2 cellular contexts compared by ENCODE assay signal in the genomic region with DNA sequence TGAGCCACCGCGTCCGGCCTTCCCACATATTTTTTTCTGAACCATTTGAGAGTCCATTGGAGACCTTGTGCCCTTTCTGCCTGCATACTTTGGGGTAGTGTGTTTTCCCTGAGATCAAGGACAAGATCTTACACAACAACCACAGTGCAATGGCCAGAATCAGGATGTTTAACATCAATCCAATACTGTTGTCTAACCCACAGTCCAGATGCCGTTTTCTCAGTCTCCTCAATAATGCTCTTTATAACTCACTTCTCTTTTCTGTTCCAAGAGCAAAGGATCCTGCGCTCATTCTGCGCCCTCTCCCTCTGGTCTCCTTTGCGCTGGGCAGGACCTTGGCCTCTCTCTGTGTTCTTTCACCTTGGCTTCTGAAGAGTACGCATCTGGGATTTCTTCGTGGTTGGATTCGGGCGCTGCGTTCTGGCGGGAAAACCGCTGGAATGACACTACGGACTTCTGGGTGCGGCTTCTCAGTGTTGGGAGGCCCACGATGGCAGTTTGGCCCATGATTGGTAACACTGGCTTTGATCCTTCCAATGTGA.
A peak's percentile ranks its signal among the peaks of the same experiment; 100 is the strongest.
TF ChIP-seq lines count a peak whose summit lies in the region.

No MANE protein-coding gene starts in this region.

TF ChIP-seq in GM23338, 12 proteins besides CTCF, POLR2A, EP300 and RAD21:
- peak; percentile 35 for TF ChIP-seq EZH2 (IDR thresholded peaks at IDR 0.05; ENCODE audit: low read depth, unreplicated experiment)
- TF ChIP-seq, protein P1, sequence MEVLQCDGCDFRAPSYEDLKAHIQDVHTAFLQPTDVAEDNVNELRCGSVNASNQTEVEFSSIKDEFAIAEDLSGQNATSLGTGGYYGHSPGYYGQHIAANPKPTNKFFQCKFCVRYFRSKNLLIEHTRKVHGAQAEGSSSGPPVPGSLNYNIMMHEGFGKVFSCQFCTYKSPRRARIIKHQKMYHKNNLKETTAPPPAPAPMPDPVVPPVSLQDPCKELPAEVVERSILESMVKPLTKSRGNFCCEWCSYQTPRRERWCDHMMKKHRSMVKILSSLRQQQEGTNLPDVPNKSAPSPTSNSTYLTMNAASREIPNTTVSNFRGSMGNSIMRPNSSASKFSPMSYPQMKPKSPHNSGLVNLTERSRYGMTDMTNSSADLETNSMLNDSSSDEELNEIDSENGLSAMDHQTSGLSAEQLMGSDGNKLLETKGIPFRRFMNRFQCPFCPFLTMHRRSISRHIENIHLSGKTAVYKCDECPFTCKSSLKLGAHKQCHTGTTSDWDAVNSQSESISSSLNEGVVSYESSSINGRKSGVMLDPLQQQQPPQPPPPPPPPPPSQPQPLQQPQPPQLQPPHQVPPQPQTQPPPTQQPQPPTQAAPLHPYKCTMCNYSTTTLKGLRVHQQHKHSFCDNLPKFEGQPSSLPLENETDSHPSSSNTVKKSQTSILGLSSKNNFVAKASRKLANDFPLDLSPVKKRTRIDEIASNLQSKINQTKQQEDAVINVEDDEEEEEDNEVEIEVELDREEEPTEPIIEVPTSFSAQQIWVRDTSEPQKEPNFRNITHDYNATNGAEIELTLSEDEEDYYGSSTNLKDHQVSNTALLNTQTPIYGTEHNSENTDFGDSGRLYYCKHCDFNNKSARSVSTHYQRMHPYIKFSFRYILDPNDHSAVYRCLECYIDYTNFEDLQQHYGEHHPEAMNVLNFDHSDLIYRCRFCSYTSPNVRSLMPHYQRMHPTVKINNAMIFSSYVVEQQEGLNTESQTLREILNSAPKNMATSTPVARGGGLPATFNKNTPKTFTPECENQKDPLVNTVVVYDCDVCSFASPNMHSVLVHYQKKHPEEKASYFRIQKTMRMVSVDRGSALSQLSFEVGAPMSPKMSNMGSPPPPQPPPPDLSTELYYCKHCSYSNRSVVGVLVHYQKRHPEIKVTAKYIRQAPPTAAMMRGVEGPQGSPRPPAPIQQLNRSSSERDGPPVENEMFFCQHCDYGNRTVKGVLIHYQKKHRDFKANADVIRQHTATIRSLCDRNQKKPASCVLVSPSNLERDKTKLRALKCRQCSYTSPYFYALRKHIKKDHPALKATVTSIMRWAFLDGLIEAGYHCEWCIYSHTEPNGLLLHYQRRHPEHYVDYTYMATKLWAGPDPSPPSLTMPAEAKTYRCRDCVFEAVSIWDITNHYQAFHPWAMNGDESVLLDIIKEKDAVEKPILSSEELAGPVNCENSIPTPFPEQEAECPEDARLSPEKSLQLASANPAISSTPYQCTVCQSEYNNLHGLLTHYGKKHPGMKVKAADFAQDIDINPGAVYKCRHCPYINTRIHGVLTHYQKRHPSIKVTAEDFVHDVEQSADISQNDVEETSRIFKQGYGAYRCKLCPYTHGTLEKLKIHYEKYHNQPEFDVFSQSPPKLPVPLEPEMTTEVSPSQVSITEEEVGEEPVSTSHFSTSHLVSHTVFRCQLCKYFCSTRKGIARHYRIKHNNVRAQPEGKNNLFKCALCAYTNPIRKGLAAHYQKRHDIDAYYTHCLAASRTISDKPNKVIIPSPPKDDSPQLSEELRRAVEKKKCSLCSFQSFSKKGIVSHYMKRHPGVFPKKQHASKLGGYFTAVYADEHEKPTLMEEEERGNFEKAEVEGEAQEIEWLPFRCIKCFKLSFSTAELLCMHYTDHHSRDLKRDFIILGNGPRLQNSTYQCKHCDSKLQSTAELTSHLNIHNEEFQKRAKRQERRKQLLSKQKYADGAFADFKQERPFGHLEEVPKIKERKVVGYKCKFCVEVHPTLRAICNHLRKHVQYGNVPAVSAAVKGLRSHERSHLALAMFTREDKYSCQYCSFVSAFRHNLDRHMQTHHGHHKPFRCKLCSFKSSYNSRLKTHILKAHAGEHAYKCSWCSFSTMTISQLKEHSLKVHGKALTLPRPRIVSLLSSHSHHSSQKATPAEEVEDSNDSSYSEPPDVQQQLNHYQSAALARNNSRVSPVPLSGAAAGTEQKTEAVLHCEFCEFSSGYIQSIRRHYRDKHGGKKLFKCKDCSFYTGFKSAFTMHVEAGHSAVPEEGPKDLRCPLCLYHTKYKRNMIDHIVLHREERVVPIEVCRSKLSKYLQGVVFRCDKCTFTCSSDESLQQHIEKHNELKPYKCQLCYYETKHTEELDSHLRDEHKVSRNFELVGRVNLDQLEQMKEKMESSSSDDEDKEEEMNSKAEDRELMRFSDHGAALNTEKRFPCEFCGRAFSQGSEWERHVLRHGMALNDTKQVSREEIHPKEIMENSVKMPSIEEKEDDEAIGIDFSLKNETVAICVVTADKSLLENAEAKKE (CRISPR knock-in tag; IDR thresholded peaks at IDR 0.05): no peak

TF ChIP-seq in H1, 55 proteins besides CTCF, POLR2A, EP300 and RAD21:
- TF ChIP-seq, protein P2, sequence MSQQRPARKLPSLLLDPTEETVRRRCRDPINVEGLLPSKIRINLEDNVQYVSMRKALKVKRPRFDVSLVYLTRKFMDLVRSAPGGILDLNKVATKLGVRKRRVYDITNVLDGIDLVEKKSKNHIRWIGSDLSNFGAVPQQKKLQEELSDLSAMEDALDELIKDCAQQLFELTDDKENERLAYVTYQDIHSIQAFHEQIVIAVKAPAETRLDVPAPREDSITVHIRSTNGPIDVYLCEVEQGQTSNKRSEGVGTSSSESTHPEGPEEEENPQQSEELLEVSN (IDR thresholded peaks at IDR 0.05): peak; percentile 76
- TF ChIP-seq FOSL1 (IDR thresholded peaks at IDR 0.05; ENCODE audit: insufficient read depth, low read depth, low read length): no peak
